In genomic region chr11:10412266-10412665, GRCh38 we compare ENCODE assay signal across 15 cellular contexts. TPM values are rescaled to one million over a fixed set of nuclear protein-coding genes. Genes with fewer than 3 reads are reported as not detected.
DNase-seq lines count a peak whose midpoint lies in the region; ATAC-seq, FAIRE-seq and TF ChIP-seq lines count a peak whose summit lies in the region.
"Had no signal": no experiment of that assay in that cellular context is flagged by ENCODE, and none has a peak within 500 bp of the region (broad histone marks: within the 10 kb centered on the region; RNA-seq: fewer than 3 reads in every experiment).

No MANE protein-coding gene starts in this region.

- FAIRE-seq in bronchial epithelial cell (lab: Jason Lieb, UNC) (no peak), keratinocyte (lab: Jason Lieb, UNC) (no peak)
- FAIRE-seq: A204.1, GM12878, H54 had no signal

- no peak overlapping the region for H2AFZ ChIP-seq in IMR-90 (replicated peaks; ENCODE audit: low read length, poor library complexity)
- H2AFZ ChIP-seq in keratinocyte (ENCODE audit: control insufficient read depth, low read length): peak overlapping the region; percentile 53
- H2AFZ ChIP-seq in hepatocyte: no peak overlapping the region
- H2AFZ ChIP-seq: GM23248 had no signal

- H3K14ac ChIP-seq in IMR-90 (replicated peaks; ENCODE audit: low read depth, low read length): no peak overlapping the region

- H3K9me3 ChIP-seq in BLaER1 treated with 17β-estradiol and CSF1 and Interleukin-3, amounts not matched to agents 10 nM and 100 nM (replicated peaks in 1 of 11): no peaks in the 10 kb centered on the region
- no peaks in the 10 kb centered on the region for H3K9me3 ChIP-seq in IMR-90 (ENCODE audit: control insufficient read depth, insufficient read depth, low read length)
- no peaks in the 10 kb centered on the region for H3K9me3 ChIP-seq in keratinocyte (ENCODE audit: control insufficient read depth, low read depth, low read length)
- H3K9me3 ChIP-seq in heart right ventricle: no peaks in the 10 kb centered on the region
- H3K9me3 ChIP-seq in hepatocyte (ENCODE audit: low read depth): no peaks in the 10 kb centered on the region

- H3K4ac ChIP-seq in IMR-90 (ENCODE audit: low read depth, low read length): no peak overlapping the region

- H3K27ac ChIP-seq in BLaER1 treated with 17β-estradiol and CSF1 and Interleukin-3, amounts not matched to agents 10 nM and 100 nM: peak overlapping the region in 2 of 11 experiments; percentile 19 to 94; a peak in 2 of 22 replicates
- H3K27ac ChIP-seq in IMR-90 (ENCODE audit: insufficient read depth, low read length) (no peak overlapping the region), keratinocyte (ENCODE audit: control insufficient read depth, insufficient read depth, low read length) (no peak overlapping the region), heart right ventricle (no peak overlapping the region), hepatocyte (no peak overlapping the region)
- H3K27ac ChIP-seq: C4-2B, GM23248, HL-60 had no signal

- H4K20me1 ChIP-seq in BLaER1 treated with 17β-estradiol and CSF1 and Interleukin-3, amounts not matched to agents 10 nM and 100 nM: no peaks in the 10 kb centered on the region
- H4K20me1 ChIP-seq in IMR-90 (ENCODE audit: insufficient read depth, low read length) (no peaks in the 10 kb centered on the region), keratinocyte (ENCODE audit: control insufficient read depth, extremely low read depth, insufficient read depth, low read length) (no peaks in the 10 kb centered on the region), hepatocyte (ENCODE audit: insufficient read depth, poor library complexity, severe bottlenecking) (no peaks in the 10 kb centered on the region)

- 0 out of 2 replicates have a peak overlapping the region, but pooled peaks have one; percentile 31 for H2AK5ac ChIP-seq in IMR-90 (ENCODE audit: low read depth, low read length)

- H3K27me3 ChIP-seq in BLaER1 treated with 17β-estradiol and CSF1 and Interleukin-3, amounts not matched to agents 10 nM and 100 nM: no peaks in the 10 kb centered on the region
- H3K27me3 ChIP-seq in IMR-90 (ENCODE audit: control insufficient read depth, insufficient read depth, low read length) (no peaks in the 10 kb centered on the region), bronchial epithelial cell (ENCODE audit: control insufficient read depth, insufficient read depth, low read length) (no peaks in the 10 kb centered on the region), keratinocyte (ENCODE audit: control insufficient read depth, extremely low read depth, insufficient read depth, low read length) (no peaks in the 10 kb centered on the region), heart right ventricle (no peaks in the 10 kb centered on the region), hepatocyte (no peaks in the 10 kb centered on the region)

- no peak overlapping the region for H3K4me3 ChIP-seq in BLaER1 treated with 17β-estradiol and CSF1 and Interleukin-3, amounts not matched to agents 10 nM and 100 nM
- H3K4me3 ChIP-seq in IMR-90 (ENCODE audit: insufficient read depth, low read depth, low read length) (no peak overlapping the region), bronchial epithelial cell (ENCODE audit: low read depth, low read length) (no peak overlapping the region), keratinocyte (ENCODE audit: control insufficient read depth in 2 of 3, extremely low read depth in 1 of 3, insufficient read depth in 2 of 3, low read depth in 1 of 3, low read length in 3 of 3) (no peak overlapping the region), heart right ventricle (no peak overlapping the region), hepatocyte (no peak overlapping the region)
- H3K4me3 ChIP-seq: GM12878, GM23248 had no signal

- no TSS peak for BruUV-seq in IMR-90 (replicated peaks; lab: Mats Ljungman, UMichigan)

- H3K56ac ChIP-seq in IMR-90 (ENCODE audit: extremely low read depth, insufficient read depth, low read length): no peak overlapping the region

- H3K79me1 ChIP-seq in IMR-90 (ENCODE audit: low read depth in 1 of 2, low read length in 2 of 2): no peaks in the 10 kb centered on the region

- peaks cover 15% of the 10 kb centered on the region for H3K9me1 ChIP-seq in IMR-90 (ENCODE audit: insufficient read depth, low read length)
- no peaks in the 10 kb centered on the region for H3K9me1 ChIP-seq in keratinocyte (ENCODE audit: control insufficient read depth, extremely low read depth, insufficient read depth, low read length)

- H3K23ac ChIP-seq in IMR-90 (ENCODE audit: low read depth, low read length): no peak overlapping the region

- no peak overlapping the region for H4K5ac ChIP-seq in IMR-90 (ENCODE audit: low read depth, low read length)

- intact Hi-C loops in IMR-90 (cut with micrococcal nuclease) (no loop called here), heart right ventricle (cut with DNase I) (loop anchor here in 2 of 10 donors (5.0 kb wide), 3 partner anchors 240 to 325 kb away; no protein-coding TSS in a partner anchor)

- peak overlapping the region in 6 of 11 experiments; percentile 10 to 94 (median 90); a peak in 11 of 22 replicates for H3K4me2 ChIP-seq in BLaER1 treated with 17β-estradiol and CSF1 and Interleukin-3, amounts not matched to agents 10 nM and 100 nM
- H3K4me2 ChIP-seq in IMR-90 (ENCODE audit: low read depth, low read length) (no peak overlapping the region), keratinocyte (ENCODE audit: control insufficient read depth, extremely low read depth, insufficient read depth, low read depth, low read length) (peak overlapping the region; percentile 17), hepatocyte (no peak overlapping the region)

- no peak for DNase-seq in IMR-90
- peak; percentile 25 for DNase-seq in bronchial epithelial cell (ENCODE audit: low read depth)
- no peak for DNase-seq in keratinocyte (ENCODE audit: low read depth, low spot score)
- no peak for DNase-seq in germinal center (ENCODE audit: low spot score)
- DNase-seq in heart right ventricle: no peak
- DNase-seq in hepatocyte (ENCODE audit: low spot score): no peak
- DNase-seq: CD4-positive, alpha-beta memory T cell; DMS79; GM23248 had no signal

- H2BK120ac ChIP-seq in IMR-90 (ENCODE audit: low read depth, low read length): no peak overlapping the region

- TF ChIP-seq RAD21 in IMR-90 (IDR thresholded peaks at IDR 0.05; ENCODE audit: low read length): no peak

- H3K4me1 ChIP-seq in BLaER1 treated with 17β-estradiol and CSF1 and Interleukin-3, amounts not matched to agents 10 nM and 100 nM: peaks cover 55 to 95% (median 87%) of the 10 kb centered on the region in 10 experiments
- peaks cover 12% of the 10 kb centered on the region for H3K4me1 ChIP-seq in IMR-90 (ENCODE audit: control insufficient read depth, insufficient read depth, low read length)
- peaks cover 20% of the 10 kb centered on the region for H3K4me1 ChIP-seq in keratinocyte (ENCODE audit: control insufficient read depth, extremely low read depth, insufficient read depth, low read length)
- peaks cover 0 to 31% (median 4%) of the 10 kb centered on the region in 9 donors for H3K4me1 ChIP-seq in heart right ventricle
- no peaks in the 10 kb centered on the region for H3K4me1 ChIP-seq in hepatocyte (ENCODE audit: insufficient read depth)

- H3K79me2 ChIP-seq in keratinocyte (ENCODE audit: control insufficient read depth, insufficient read depth, low read length) (no peaks in the 10 kb centered on the region), hepatocyte (no peaks in the 10 kb centered on the region)

- no peak overlapping the region for H2AK9ac ChIP-seq in IMR-90 (replicated peaks; ENCODE audit: low read depth, low read length, poor library complexity)

- POLR2A ChIA-PET in IMR-90 (lab: Charles Lee; ENCODE audit: unreplicated experiment): no interaction called here

- WGBS in IMR-90 (ENCODE audit: extremely low coverage in 2 of 2, insufficient read length in 1 of 2), 2 experiments: 89% methylated on average over 3 of the region's 3 CpGs; no CpG with 5 or more reads in 1 of the 2 experiments
- 95 to 96% methylated on average over 3 of the region's 3 CpGs for WGBS in heart right ventricle, 2 donors
- 93% methylated on average over 3 of the region's 3 CpGs for WGBS in hepatocyte (ENCODE audit: low lambda C conversion rate, missing lambda C conversion rate)

- CTCF ChIA-PET in IMR-90 (lab: Yijun Ruan, JAX): interaction anchor here (0.6 kb wide), 1 partner anchor 332 kb away, joined by 4 read pairs; no protein-coding TSS in a partner anchor

- TF ChIP-seq POLR2A in IMR-90 (IDR thresholded peaks at IDR 0.05; ENCODE audit: low read depth, low read length): no peak

- H3K36me3 ChIP-seq in BLaER1 treated with 17β-estradiol and CSF1 and Interleukin-3, amounts not matched to agents 10 nM and 100 nM: no peaks in the 10 kb centered on the region
- H3K36me3 ChIP-seq in IMR-90 (ENCODE audit: control insufficient read depth, insufficient read depth, low read length): no peaks in the 10 kb centered on the region
- H3K36me3 ChIP-seq in bronchial epithelial cell (ENCODE audit: control insufficient read depth, insufficient read depth, low read length): no peaks in the 10 kb centered on the region
- H3K36me3 ChIP-seq in keratinocyte (ENCODE audit: control insufficient read depth in 2 of 2, extremely low read depth in 1 of 2, insufficient read depth in 2 of 2, low read length in 2 of 2): no peaks in the 10 kb centered on the region
- H3K36me3 ChIP-seq in heart right ventricle: no peaks in the 10 kb centered on the region
- H3K36me3 ChIP-seq in hepatocyte (replicated peaks; ENCODE audit: insufficient read depth, low read depth): no peaks in the 10 kb centered on the region

- no peak overlapping the region for H3K18ac ChIP-seq in IMR-90 (ENCODE audit: low read depth, low read length)

- no peak overlapping the region for H4K91ac ChIP-seq in IMR-90 (ENCODE audit: insufficient read depth, low read depth, low read length)

- H2BK20ac ChIP-seq in IMR-90 (ENCODE audit: low read depth, low read length): no peak overlapping the region; the same call in 1 of the 2 replicates

- ATAC-seq in IMR-90 (ENCODE audit: low read depth) (no peak), heart right ventricle (no peak)
- ATAC-seq: GM12878 had no signal

- H4K8ac ChIP-seq in IMR-90 (ENCODE audit: low read depth in 2 of 2, low read length in 2 of 2): no peak overlapping the region

- TF ChIP-seq CTCF in IMR-90 (conservative IDR thresholded peaks at IDR 0.05; ENCODE audit: low read depth, low read length) (no peak), bronchial epithelial cell (IDR thresholded peaks at IDR 0.05; ENCODE audit: insufficient read depth, low read length, severe bottlenecking) (no peak), keratinocyte (optimal IDR thresholded peaks at IDR 0.05 in 1 of 3, IDR thresholded peaks at IDR 0.05 in 1 of 3, conservative IDR thresholded peaks at IDR 0.05 in 1 of 3; ENCODE audit: extremely low read depth in 1 of 3, insufficient read depth in 2 of 3, low read length in 3 of 3) (no peak), heart right ventricle (IDR thresholded peaks at IDR 0.05) (no peak), hepatocyte (IDR thresholded peaks at IDR 0.05; ENCODE audit: poor library complexity) (no peak)

- dilution Hi-C loops in IMR-90 (cut with HindIII; ENCODE audit: low sequenced_read_pairs, unreplicated experiment): no loop called here
- dilution Hi-C loops in keratinocyte (cut with MboI; ENCODE audit: extremely low pct_ligation_motif_present, low sequenced_read_pairs): no loop called here

- H2BK5ac ChIP-seq in IMR-90 (ENCODE audit: low read depth, low read length, poor library complexity, severe bottlenecking): no peak overlapping the region

- in situ Hi-C loops in IMR-90 (cut with MboI; ENCODE audit: low sequenced_read_pairs): loop anchor here (5.0 kb wide), 1 partner anchor 80 kb away; no protein-coding TSS in a partner anchor

- no peak overlapping the region for H2BK15ac ChIP-seq in IMR-90 (ENCODE audit: low read depth, low read length)

- no peak overlapping the region for H3K9ac ChIP-seq in BLaER1 treated with 17β-estradiol and CSF1 and Interleukin-3, amounts not matched to agents 10 nM and 100 nM
- no peak overlapping the region for H3K9ac ChIP-seq in IMR-90 (ENCODE audit: low read depth, low read length)
- no peak overlapping the region for H3K9ac ChIP-seq in keratinocyte (ENCODE audit: control insufficient read depth, extremely low read depth, insufficient read depth, low read length)
- H3K9ac ChIP-seq: GM23248 had no signal

- no peaks in the 10 kb centered on the region for H3K9me2 ChIP-seq in hepatocyte (replicated peaks; ENCODE audit: insufficient read depth)

RNA-seq across cellular contexts. Expression of gene AMPD3, which starts 42.8 kb away (rescaled TPM):
- 8.1 and 8.6 TPM in 2 replicates for total RNA-seq in IMR-90 (2012; rRNA removed)
- polyA plus RNA-seq in IMR-90 (2012; rRNA removed): 10.8 and 12.1 TPM in 2 replicates
- polyA plus RNA-seq in IMR-90 (2012; cell fraction: cytosol; rRNA removed): 7.4 and 13.3 TPM in 2 replicates
- polyA plus RNA-seq in IMR-90 (2012; cell fraction: nucleus; rRNA removed; ENCODE audit: low replicate concordance): 19.2 and 26.6 TPM in 2 replicates
- 5.3 and 11.0 TPM in 2 replicates for total RNA-seq in bronchial epithelial cell
- polyA plus RNA-seq in keratinocyte: 11.1 to 12.5 TPM (median 11.2 TPM) in 3 replicates
- polyA plus RNA-seq in keratinocyte (2011; ENCODE audit: low read depth): 13.1 TPM
- 8.2 and 10.3 TPM in 2 replicates for polyA plus RNA-seq in keratinocyte (2011; cell fraction: cytosol; rRNA removed)
- 21.1 and 23.1 TPM in 2 replicates for polyA plus RNA-seq in keratinocyte (2011; cell fraction: nucleus; rRNA removed)
- 8.3 and 15.0 TPM in 2 replicates for polyA plus RNA-seq in keratinocyte (2012; ENCODE audit: low replicate concordance)
- 15.9 to 20.6 TPM (median 16.8 TPM) in 3 replicates for polyA minus RNA-seq in keratinocyte
- 16.9 TPM for polyA minus RNA-seq in keratinocyte (2011; cell fraction: cytosol; rRNA and poly(A)+ RNA removed)
- 23.8 and 25.1 TPM in 2 replicates for polyA minus RNA-seq in keratinocyte (2011; cell fraction: nucleus; rRNA and poly(A)+ RNA removed)
- total RNA-seq in heart right ventricle: 1 to 10 TPM; 1.4 to 8.7 (median 2.6) TPM
- 1 to 10 TPM in 1 of 2 donors, under 1 TPM in 1; 0.59 to 1.2 TPM for polyA plus RNA-seq in heart right ventricle
- total RNA-seq in hepatocyte: 3.4 and 4.1 TPM in 2 replicates
- polyA plus RNA-seq in hepatocyte: 1.8 and 3.6 TPM in 2 replicates

Comparison
In these comparisons a context has a peak if more than half of its experiments do, and no peak if none do; other contexts are left out.
1. H3K4me2 ChIP-seq: peak in BLaER1 treated with 17β-estradiol and CSF1 and Interleukin-3, amounts not matched to agents 10 nM and 100 nM (6 of 11) and keratinocyte (single experiment); none in IMR-90 (single experiment) and hepatocyte (single experiment).